12 cellular contexts compared by ENCODE assay signal in genomic region chr5:170296036-170296934, GRCh38. TPM values are rescaled to one million over a fixed set of nuclear protein-coding genes. Genes with fewer than 3 reads are reported as not detected.
DNase-seq lines count a peak whose midpoint lies in the region; ATAC-seq, FAIRE-seq and TF ChIP-seq lines count a peak whose summit lies in the region.
"Had no signal": no experiment of that assay in that cellular context is flagged by ENCODE, and none has a peak within 500 bp of the region (broad histone marks: within the 10 kb centered on the region; RNA-seq: fewer than 3 reads in every experiment).

No MANE protein-coding gene starts in this region.

- CTCF ChIA-PET in GM12878 (lab: Yijun Ruan, JAX) = interaction anchor here (0.5 to 11.3 kb wide), 10 partner anchors 9 to 43 kb away, joined by 3 to 139 read pairs (median 12); no protein-coding TSS in a partner anchor

- H4K20me1 ChIP-seq in BLaER1 treated with 17β-estradiol and CSF1 and Interleukin-3, amounts not matched to agents 10 nM and 100 nM = peaks cover 46 to 56% (median 55%) of the 10 kb centered on the region in 11 experiments
- no peaks in the 10 kb centered on the region for H4K20me1 ChIP-seq in GM12878 (ENCODE audit: control insufficient read depth, insufficient read depth)

- no peaks in the 10 kb centered on the region for H3K9me3 ChIP-seq in BLaER1 treated with 17β-estradiol and CSF1 and Interleukin-3, amounts not matched to agents 10 nM and 100 nM (replicated peaks in 1 of 11)
- no peaks in the 10 kb centered on the region; the same call in 2 of the 3 replicates for H3K9me3 ChIP-seq in GM12878 (replicated peaks; ENCODE audit: control insufficient read depth, insufficient read depth, low read length)

- peak overlapping the region; percentile 66 to 99 (median 96) for H3K4me3 Mint-ChIP-seq in naive B cell

- H3K27ac Mint-ChIP-seq in naive B cell = no peak overlapping the region

- H3K9me3 Mint-ChIP-seq in naive B cell = no peaks in the 10 kb centered on the region

- peaks cover 37 to 55% (median 45%) of the 10 kb centered on the region in 11 experiments for H3K36me3 ChIP-seq in BLaER1 treated with 17β-estradiol and CSF1 and Interleukin-3, amounts not matched to agents 10 nM and 100 nM
- H3K36me3 ChIP-seq in GM12878 (ENCODE audit: control insufficient read depth in 2 of 2, insufficient read depth in 2 of 2, low read length in 1 of 2) = peaks cover 3% of the 10 kb centered on the region in 2 experiments; a peak in 1 of 4 replicates

- no peak overlapping the region for H2AFZ ChIP-seq in GM12878 (ENCODE audit: control insufficient read depth, low read depth, low read length)

- BruUV-seq in GM12878 (replicated peaks; lab: Mats Ljungman, UMichigan) = no TSS peak

- H3K4me1 Mint-ChIP-seq in naive B cell = peaks cover 57 to 77% (median 61%) of the 10 kb centered on the region in 3 donors

- no peaks in the 10 kb centered on the region for H3K27me3 ChIP-seq in BLaER1 treated with 17β-estradiol and CSF1 and Interleukin-3, amounts not matched to agents 10 nM and 100 nM
- H3K27me3 ChIP-seq in GM12878 (replicated peaks in 1 of 2; ENCODE audit: control insufficient read depth in 2 of 2, insufficient read depth in 2 of 2, low read length in 1 of 2) = no peaks in the 10 kb centered on the region

- peak overlapping the region; percentile 77 to 98 (median 86) for H3K4me3 ChIP-seq in BLaER1 treated with 17β-estradiol and CSF1 and Interleukin-3, amounts not matched to agents 10 nM and 100 nM
- H3K4me3 ChIP-seq in GM12878 = peak overlapping the region; percentile 77

- H3K4me1 ChIP-seq in BLaER1 treated with 17β-estradiol and CSF1 and Interleukin-3, amounts not matched to agents 10 nM and 100 nM = peaks cover 79 to 86% (median 82%) of the 10 kb centered on the region in 10 experiments
- H3K4me1 ChIP-seq in GM12878 (ENCODE audit: control insufficient read depth, insufficient read depth, low read length) = peaks cover 21% of the 10 kb centered on the region

- RAD21 ChIA-PET in GM12878 (lab: Charles Lee; ENCODE audit: unreplicated experiment) = interaction anchor here (0.8 to 13.4 kb wide), 13 partner anchors 11 to 491 kb away, joined by 3 to 274 read pairs (median 7); partner anchors contain the start of gene KCNMB1

- in situ Hi-C loops in GM12878 (cut with MboI) = no loop called here

- intact Hi-C loops in GM12878 (cut with micrococcal nuclease; ENCODE audit: unreplicated experiment) = loop anchor here (2.0 kb wide), 1 partner anchor 43 kb away; no protein-coding TSS in a partner anchor

- H3K9ac ChIP-seq in BLaER1 treated with 17β-estradiol and CSF1 and Interleukin-3, amounts not matched to agents 10 nM and 100 nM = peak overlapping the region; percentile 88 to 98 (median 94)
- H3K9ac ChIP-seq in GM12878 (ENCODE audit: control insufficient read depth, insufficient read depth, low read length) = peak overlapping the region; percentile 96

- no peak for TF ChIP-seq CTCF in GM12878 (IDR thresholded peaks at IDR 0.05 in 2 of 3, conservative IDR thresholded peaks at IDR 0.05 in 1 of 3; ENCODE audit: control insufficient read depth in 2 of 3, extremely low read depth in 1 of 3, insufficient read depth in 1 of 3, low read depth in 3 of 3, low read length in 3 of 3)

- no peak for TF ChIP-seq EP300 in GM12878 (IDR thresholded peaks at IDR 0.05; ENCODE audit: borderline replicate concordance in 1 of 2, control insufficient read depth in 1 of 2, low read depth in 2 of 2, low read length in 2 of 2)

- H3K27ac ChIP-seq in BLaER1 treated with 17β-estradiol and CSF1 and Interleukin-3, amounts not matched to agents 10 nM and 100 nM = peak overlapping the region; percentile 88 to 99 (median 95)
- peak overlapping the region; percentile 98 for H3K27ac ChIP-seq in GM12878 (ENCODE audit: control insufficient read depth, insufficient read depth)

- no peak for TF ChIP-seq POLR2A in GM12891 (IDR thresholded peaks at IDR 0.05; ENCODE audit: low read depth, low read length)
- TF ChIP-seq POLR2A in GM12878 (IDR thresholded peaks at IDR 0.05; ENCODE audit: low read depth, low read length) = no peak

- DNase-seq in GM12891 (ENCODE audit: insufficient read length, low spot score) = no peak
- DNase-seq in GM12878 (ENCODE audit: low read depth, low spot score) = no peak
- DNase-seq in naive B cell = peak; percentile 28
- DNase-seq in HT-29 (ENCODE audit: low spot score) = no peak
- DNase-seq in GM19240 (ENCODE audit: insufficient read length, low spot score) = no peak
- no peak for DNase-seq in NCI-H1105 (lab: John Stamatoyannopoulos, UW)
- DNase-seq: midbrain; stimulated activated CD4-positive, alpha-beta T cell treated with anti-CD3 and anti-CD28 coated beads, Interleukin-2, amount 100 ng/mL, for 24 hours had no signal

- POLR2A ChIA-PET in GM12878 (lab: Charles Lee) = interaction anchor here (0.6 to 11.9 kb wide), 11 partner anchors 11 to 93 kb away, joined by 3 to 169 read pairs (median 11); partner anchors contain the start of gene KCNMB1

- SMC1A ChIA-PET in GM12878 (lab: Charles Lee; ENCODE audit: uncharacterized antibody, unreplicated experiment) = interaction anchor here (0.9 to 23.0 kb wide), 14 partner anchors 9 to 93 kb away, joined by 3 to 451 read pairs (median 18); no protein-coding TSS in a partner anchor

- ATAC-seq in GM12878 = 0 out of 3 replicates have a peak, but pooled peaks have one; percentile 0
- no peak for ATAC-seq in naive B cell (ENCODE audit: low read depth in 2 of 2)
- ATAC-seq in GM21447 (IDR thresholded peaks at IDR 0.05; ENCODE audit: unreplicated experiment) = no peak

- H3K36me3 Mint-ChIP-seq in naive B cell = peaks cover 0 to 3% of the 10 kb centered on the region in 2 donors

- H3K4me2 ChIP-seq in BLaER1 treated with 17β-estradiol and CSF1 and Interleukin-3, amounts not matched to agents 10 nM and 100 nM = peak overlapping the region; percentile 88 to 100 (median 96)
- H3K4me2 ChIP-seq in GM12878 (ENCODE audit: control insufficient read depth, insufficient read depth) = peak overlapping the region; percentile 86

- no peak for TF ChIP-seq RAD21 in GM12878 (IDR thresholded peaks at IDR 0.05; ENCODE audit: insufficient read depth, low read depth, low read length)

- WGBS in GM12878 (ENCODE audit: insufficient coverage, insufficient replicate concordance, low lambda C conversion rate, missing lambda C conversion rate) = 39% methylated on average over 13 of the region's 13 CpGs

- peaks cover 33% of the 10 kb centered on the region for H3K79me2 ChIP-seq in GM12878 (ENCODE audit: control insufficient read depth, insufficient read depth, low read length)

- peak; percentile 66 for FAIRE-seq in GM12891 (lab: Jason Lieb, UNC)
- FAIRE-seq in GM12878 (lab: Jason Lieb, UNC) = no peak
- FAIRE-seq: D721Med, HTR-8/SVneo had no signal

- peaks cover 0 to 51% (median 25%) of the 10 kb centered on the region in 3 donors for H3K27me3 Mint-ChIP-seq in naive B cell

TF ChIP-seq in GM12891, 5 proteins besides CTCF, POLR2A, EP300 and RAD21:
- TF ChIP-seq POU2F2 (IDR thresholded peaks at IDR 0.05; ENCODE audit: low read depth, low read length) (no peak), SPI1 (IDR thresholded peaks at IDR 0.05; ENCODE audit: low read depth, low read length) (no peak), PAX5 (IDR thresholded peaks at IDR 0.05; ENCODE audit: insufficient read depth, low read length, severe bottlenecking) (no peak), TAF1 (IDR thresholded peaks at IDR 0.05; ENCODE audit: low read depth, low read length) (no peak), POLR2AphosphoS5 (IDR thresholded peaks at IDR 0.05; ENCODE audit: low read depth, low read length) (no peak)

TF ChIP-seq in GM12878, 131 proteins besides CTCF, POLR2A, EP300 and RAD21 (continues in another document):
- TF ChIP-seq RB1 (IDR thresholded peaks at IDR 0.05; ENCODE audit: borderline replicate concordance) = no peak
- no peak for TF ChIP-seq TAF1 (IDR thresholded peaks at IDR 0.05; ENCODE audit: borderline replicate concordance, low read depth, low read length)
- TF ChIP-seq SIX5 (IDR thresholded peaks at IDR 0.05; ENCODE audit: low read depth, low read length, severe bottlenecking) = no peak
- no peak for TF ChIP-seq SIN3A (IDR thresholded peaks at IDR 0.05; ENCODE audit: low read depth, low read length)
- TF ChIP-seq SRF (IDR thresholded peaks at IDR 0.05; ENCODE audit: low read depth in 2 of 2, low read length in 2 of 2) = no peak

RNA-seq across cellular contexts. Expression of gene LCP2, which starts 1.3 kb away (rescaled TPM):
- polyA plus RNA-seq in GM12891 (2012; ENCODE audit: low read depth, missing spikeins) = 31.4 TPM
- total RNA-seq in GM12878 (2013; cell fraction: nucleolus; rRNA removed) = 339 and 344 TPM in 2 replicates
- total RNA-seq in GM12878 (2014; rRNA removed) = 17.8 and 19.2 TPM in 2 replicates
- total RNA-seq in GM12878 (2014; rRNA removed; fragmentation: Illumina TruSeq; extraction: Trizol) = 23.5 and 23.9 TPM in 2 replicates
- total RNA-seq in GM12878 (2021) = 38.5 and 40.0 TPM in 2 replicates
- 13.4 TPM for polyA plus RNA-seq in GM12878 (2011; ENCODE audit: low read depth)
- polyA plus RNA-seq in GM12878 (2011; rRNA removed) = 45.5 and 46.7 TPM in 2 replicates
- polyA plus RNA-seq in GM12878 (2011; cell fraction: cytosol; rRNA removed) = 30.5 and 30.9 TPM in 2 replicates
- polyA plus RNA-seq in GM12878 (2011; cell fraction: nucleus; rRNA removed) = 121 and 152 TPM in 2 replicates
- 20.3 and 26.2 TPM in 2 replicates for polyA plus RNA-seq in GM12878 (2012)
- polyA plus RNA-seq in GM12878 (2014; fragmentation: Illumina TruSeq; extraction: Trizol) = 48.7 and 50.5 TPM in 2 replicates
- 1 to 10 TPM; 8.0 to 8.5 TPM for polyA plus RNA-seq in GM12878 (2014; fragmentation: Nextera tagmentation; extraction: Ambion mirVana)
- 24.4 and 25.7 TPM in 2 replicates for polyA plus RNA-seq in GM12878 (2014; rRNA removed)
- polyA plus RNA-seq in GM12878 (2016; fragmentation: Nextera tagmentation; extraction: Ambion mirVana) = 10 to 100 TPM; 12.7 to 15.3 TPM
- 69.6 and 94.1 TPM in 2 replicates for polyA minus RNA-seq in GM12878 (2011; rRNA and poly(A)+ RNA removed)
- polyA minus RNA-seq in GM12878 (2011; cell fraction: cytosol; rRNA and poly(A)+ RNA removed) = 8.2 and 16.8 TPM in 2 replicates
- polyA minus RNA-seq in GM12878 (2011; cell fraction: nucleus; rRNA and poly(A)+ RNA removed) = 149 and 176 TPM in 2 replicates
- 10 to 100 TPM in 2 of 6 donors, 1 to 10 TPM in 4; 2.9 to 28.7 (median 9.5) TPM for polyA plus RNA-seq in naive B cell (ENCODE audit: low read depth in 6 of 6)
- total RNA-seq in HT-29 (2014; rRNA removed; shearing (Covaris generic)) = not detected in 2 replicates

Comparison
In these comparisons a context has a peak if more than half of its experiments do, and no peak if none do; other contexts are left out.
1. RNA of gene LCP2, which starts 1.3 kb away (total RNA-seq): 17.8 to 344 TPM in GM12878; not detected in HT-29; every median in the first group is over 10 times any median in the second.